In genomic region chr4:1753692-1754311, GRCh38 we compare ENCODE assay signal across 16 cellular contexts. TPM values are rescaled to one million over a fixed set of nuclear protein-coding genes. Genes with fewer than 3 reads are reported as not detected.
"Had no signal": no experiment of that assay in that cellular context is flagged by ENCODE, and none has a peak within 500 bp of the region (broad histone marks: within the 10 kb centered on the region; RNA-seq: fewer than 3 reads in every experiment).

No MANE protein-coding gene starts in this region.

- H3K27me3 Mint-ChIP-seq: activated CD8-positive, alpha-beta memory T cell treated with anti-CD3 and anti-CD28 coated beads, Interleukin-2, amount 10 ng/mL, durations not matched to agents 7 days and 5 days; activated T-cell treated with anti-CD3 and anti-CD28 coated beads, Interleukin-2, amount 50 U/mL, for 24 hours had no signal

- H3K27ac ChIP-seq: ovary, thyroid gland had no signal

- ATAC-seq: activated CD8-positive, alpha-beta memory T cell treated with anti-CD3 and anti-CD28 coated beads, Interleukin-2, amount 10 ng/mL, durations not matched to agents 7 days and 5 days; heart right ventricle had no signal

- H3K9me3 ChIP-seq: heart right ventricle, ovary, thyroid gland had no signal

- H3K4me3 ChIP-seq: heart right ventricle, ovary, thyroid gland had no signal

- H3K9me3 Mint-ChIP-seq: activated T-cell treated with anti-CD3 and anti-CD28 coated beads, Interleukin-2, amount 50 U/mL, for 24 hours; neural crest cell; T-helper 1 cell treated with Interleukin-12 subunit alpha and Interleukin-12 subunit beta and Interleukin-4 antibody, amounts not matched to agents 30 μg/mL and 1 μg/mL, for 36 hours had no signal

- H3K4me3 Mint-ChIP-seq: activated CD8-positive, alpha-beta memory T cell treated with anti-CD3 and anti-CD28 coated beads, Interleukin-2, amount 10 ng/mL, durations not matched to agents 7 days and 5 days; activated T-cell treated with anti-CD3 and anti-CD28 coated beads, Interleukin-2, amount 50 U/mL, for 24 hours; neural crest cell; T-helper 1 cell treated with Interleukin-12 subunit alpha and Interleukin-12 subunit beta and Interleukin-4 antibody, amounts not matched to agents 30 μg/mL and 1 μg/mL, for 36 hours had no signal

- H3K36me3 ChIP-seq: heart right ventricle, ovary, thyroid gland had no signal

- FAIRE-seq: bronchial epithelial cell, frontal cortex, kidney, TTC549 had no signal

- H3K27me3 ChIP-seq: ovary, thyroid gland had no signal

- DNase-seq: activated CD4-positive, alpha-beta T cell treated with anti-CD3 and anti-CD28 coated beads, Interleukin-2, amount 50 U/mL, for 48 hours; activated CD8-positive, alpha-beta memory T cell treated with anti-CD3 and anti-CD28 coated beads, Interleukin-2, amount 10 ng/mL, durations not matched to agents 7 days and 5 days; activated gamma-delta T cell; activated T-cell treated with anti-CD3 and anti-CD28 coated beads, Interleukin-2, amount 50 U/mL, for 24 hours; aorta; heart right ventricle; kidney; ovary; stimulated activated CD4-positive, alpha-beta T cell treated with anti-CD3 and anti-CD28 coated beads, Interleukin-4, amount 100 ng/mL, for 4 hours; thyroid gland had no signal

- H3K4me1 Mint-ChIP-seq: neural crest cell had no signal

- H3K4me1 ChIP-seq: thyroid gland had no signal

- H3K27ac Mint-ChIP-seq: activated CD8-positive, alpha-beta memory T cell treated with anti-CD3 and anti-CD28 coated beads, Interleukin-2, amount 10 ng/mL, durations not matched to agents 7 days and 5 days; activated T-cell treated with anti-CD3 and anti-CD28 coated beads, Interleukin-2, amount 50 U/mL, for 24 hours had no signal

- H3K36me3 Mint-ChIP-seq: activated CD8-positive, alpha-beta memory T cell treated with anti-CD3 and anti-CD28 coated beads, Interleukin-2, amount 10 ng/mL, durations not matched to agents 7 days and 5 days had no signal

RNA-seq across cellular contexts. Expression of gene FGFR3, which starts 39.3 kb away (rescaled TPM):
- total RNA-seq: myocyte had no signal
